In the genomic region with DNA sequence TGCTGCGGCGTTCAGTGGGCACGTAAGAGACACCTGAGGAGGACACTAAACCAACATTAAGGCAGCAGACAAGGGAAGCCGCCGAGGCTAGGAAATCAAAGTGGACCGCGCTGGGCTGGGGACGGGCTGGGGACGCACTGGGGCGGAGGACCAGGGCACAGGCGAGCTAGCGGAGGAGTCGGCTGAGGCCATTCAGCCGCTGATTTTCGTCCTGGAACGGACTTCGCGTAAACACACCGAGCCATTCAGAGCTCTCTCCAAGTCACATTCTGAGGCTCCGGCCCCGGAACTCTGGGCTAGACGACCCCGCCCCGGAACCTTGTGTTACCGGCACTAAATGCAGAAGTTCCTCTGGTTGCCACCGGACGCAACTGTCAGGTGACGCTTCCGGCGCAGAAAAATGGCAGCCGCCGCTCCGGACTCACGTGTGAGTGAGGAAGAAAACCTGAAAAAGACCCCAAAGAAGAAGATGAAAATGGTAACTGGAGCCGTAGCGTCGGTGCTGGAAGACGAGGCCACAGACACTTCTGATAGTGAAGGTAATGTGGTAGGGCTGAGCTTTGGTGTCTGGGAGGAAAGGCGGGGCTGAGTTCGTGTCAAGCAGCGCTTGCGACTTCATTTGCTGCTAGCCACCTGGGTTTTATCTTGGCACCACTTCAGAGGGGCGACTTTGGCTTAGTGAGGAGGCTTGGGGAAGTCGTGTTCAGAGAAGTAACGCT, we compare ENCODE assay signal across 8 cellular contexts. TPM values are rescaled to one million over a fixed set of nuclear protein-coding genes. Genes with fewer than 3 reads are reported as not detected.
DNase-seq lines count a peak whose midpoint lies in the region; ATAC-seq and TF ChIP-seq lines count a peak whose summit lies in the region.

A gene with protein sequence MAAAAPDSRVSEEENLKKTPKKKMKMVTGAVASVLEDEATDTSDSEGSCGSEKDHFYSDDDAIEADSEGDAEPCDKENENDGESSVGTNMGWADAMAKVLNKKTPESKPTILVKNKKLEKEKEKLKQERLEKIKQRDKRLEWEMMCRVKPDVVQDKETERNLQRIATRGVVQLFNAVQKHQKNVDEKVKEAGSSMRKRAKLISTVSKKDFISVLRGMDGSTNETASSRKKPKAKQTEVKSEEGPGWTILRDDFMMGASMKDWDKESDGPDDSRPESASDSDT (plus strand): TSS at position 377 of the 719 bp plus-strand sequence. CDS start 24 bp downstream, at position 401.

- H4K20me1 ChIP-seq in BLaER1, result peaks cover 17% of the 10 kb centered on the region; the same call in 1 of the 2 replicates

- ATAC-seq in HG03457 (IDR thresholded peaks at IDR 0.05; ENCODE audit: unreplicated experiment) (peak; percentile 99), left colon (peak; percentile 100)

- H3K9ac ChIP-seq in BLaER1 (peak within 1 kb of the TSS; percentile 86), colonic mucosa (ENCODE audit: low read depth in 2 of 2, low read length in 2 of 2) (peak within 1 kb of the TSS; percentile 77 to 78)

- H3K27me3 ChIP-seq in BLaER1, result no peaks in the 10 kb centered on the region
- H3K27me3 ChIP-seq in colonic mucosa, result no peaks in the 10 kb centered on the region

- H3K4me1 ChIP-seq in BLaER1 (peaks cover 26% of the 10 kb centered on the region), colonic mucosa (peaks cover 6% of the 10 kb centered on the region)

- peak within 1 kb of the TSS; percentile 85 for H3K4me2 ChIP-seq in BLaER1

- H3K27ac ChIP-seq in BLaER1, result peak within 1 kb of the TSS; percentile 89
- H3K27ac ChIP-seq in colonic mucosa, result peak within 1 kb of the TSS; percentile 63

- H3K36me3 ChIP-seq in BLaER1 (no peaks in the 10 kb centered on the region), colonic mucosa (no peaks in the 10 kb centered on the region)

- intact Hi-C loops in colonic mucosa (cut with DNase I), result no loop called here
- intact Hi-C loops in left colon (cut with DNase I, micrococcal nuclease), result no loop called here

- TF ChIP-seq CTCF in colonic mucosa (IDR thresholded peaks at IDR 0.05), result no peak

- H3K4me3 ChIP-seq in BLaER1, result peak within 1 kb of the TSS; percentile 87
- H3K4me3 ChIP-seq in colonic mucosa, result peak within 1 kb of the TSS; percentile 93

- DNase-seq in GM19240 (ENCODE audit: insufficient read length, low spot score) (peak; percentile 65), NCI-H524 (lab: John Stamatoyannopoulos, UW) (peak; percentile 76 to 88), colonic mucosa (peak; percentile 90), left colon (peak; percentile 87 to 93)
- DNase-seq in activated CD4-positive, alpha-beta T cell treated with anti-CD3 and anti-CD28 coated beads for 4 hours, result peak; percentile 85
- peak; percentile 77 to 84 for DNase-seq in stimulated activated CD4-positive, alpha-beta T cell treated with anti-CD3 and anti-CD28 coated beads, Interleukin-1b, Interleukin-23, amount 100 ng/mL, for 4 hours (ENCODE audit: low read depth in 2 of 2)

- H3K9me3 ChIP-seq in BLaER1 (no peaks in the 10 kb centered on the region), colonic mucosa (no peaks in the 10 kb centered on the region)

RNA-seq across cellular contexts. Expression of the gene that starts here (rescaled TPM):
- total RNA-seq in colonic mucosa (10 to 100 TPM in 1 of 2 donors, 1 to 10 TPM in 1; 7.8 to 15.0 TPM), left colon (10 to 100 TPM in 1 of 2 donors, 1 to 10 TPM in 1; 7.6 to 13.4 TPM)

Comparison
In these comparisons a context has a peak if more than half of its experiments do, and no peak if none do; other contexts are left out.
1. Peak in every context shown above with its lines: DNase-seq, ATAC-seq, H3K4me3 ChIP-seq and H3K27ac ChIP-seq.